In genomic region chr18:6414118-6414722, GRCh38 we compare ENCODE assay signal across 9 cellular contexts. TPM values are rescaled to one million over a fixed set of nuclear protein-coding genes. Genes with fewer than 3 reads are reported as not detected.
DNase-seq lines count a peak whose midpoint lies in the region; ATAC-seq and TF ChIP-seq lines count a peak whose summit lies in the region.
"Had no signal": no experiment of that assay in that cellular context is flagged by ENCODE, and none has a peak within 500 bp of the region (broad histone marks: within the 10 kb centered on the region; RNA-seq: fewer than 3 reads in every experiment).

No MANE protein-coding gene starts in this region.

- no peaks in the 10 kb centered on the region for H3K36me3 ChIP-seq in duodenal mucosa (ENCODE audit: control insufficient read depth in 1 of 2, insufficient read depth in 2 of 2, low read length in 2 of 2)
- no peaks in the 10 kb centered on the region for H3K36me3 ChIP-seq in lung (ENCODE audit: control insufficient read depth in 2 of 2, insufficient read depth in 2 of 2, low read length in 2 of 2)

- H3K4me1 ChIP-seq in duodenal mucosa (ENCODE audit: control insufficient read depth in 1 of 2, insufficient read depth in 2 of 2, low read length in 2 of 2) (peaks cover 5 to 12% of the 10 kb centered on the region in 2 donors), lung (ENCODE audit: control insufficient read depth in 2 of 2, insufficient read depth in 2 of 2, low read length in 2 of 2) (peaks cover 2 to 5% of the 10 kb centered on the region in 2 donors)

- TF ChIP-seq CTCF in lung (IDR thresholded peaks at IDR 0.05; ENCODE audit: control extremely low read depth, extremely low read depth), result peak; percentile 0

- H3K4me3 ChIP-seq in duodenal mucosa (ENCODE audit: low read depth in 1 of 2, low read length in 2 of 2), result peak overlapping the region; percentile 65 to 84
- peak overlapping the region; percentile 81 for H3K4me3 ChIP-seq in lung

- peak; percentile 58 for DNase-seq in NCI-H748 (lab: John Stamatoyannopoulos, UW; ENCODE audit: unreplicated experiment)
- no peak for DNase-seq in NCI-H748 treated with DMSO at 0.1 percent for 48 hours (lab: John Stamatoyannopoulos, UW)
- DNase-seq in lung (ENCODE audit: low spot score), result peak; percentile 72
- DNase-seq in stimulated activated CD8-positive, alpha-beta memory T cell treated with anti-CD3 and anti-CD28 coated beads, Interleukin-2, amount 100 ng/mL, for 1 hour (ENCODE audit: low read depth in 2 of 2), result peak; percentile 6 to 8
- no peak for DNase-seq in UCSD-AML1 (lab: John Stamatoyannopoulos, UW; ENCODE audit: unreplicated experiment)

- H3K27me3 ChIP-seq in duodenal mucosa (ENCODE audit: control insufficient read depth in 1 of 2, insufficient read depth in 2 of 2, low read length in 2 of 2) (no peaks in the 10 kb centered on the region), lung (ENCODE audit: control insufficient read depth, insufficient read depth) (no peaks in the 10 kb centered on the region)

- WGBS in lung, 2 donors, result 1% methylated on average over 48 to 68 of the region's 68 CpGs

- H3K27ac ChIP-seq in duodenal mucosa (ENCODE audit: low read depth, low read length), result peak overlapping the region; percentile 77
- H3K27ac ChIP-seq in lung (ENCODE audit: low read depth in 1 of 2, low read length in 1 of 2), result peak overlapping the region; percentile 71 to 89

- ATAC-seq in HG02885 (IDR thresholded peaks at IDR 0.05; ENCODE audit: poor library complexity, unreplicated experiment), result peak; percentile 87
- peak; percentile 77 for ATAC-seq in SK-N-SH treated with all-trans-retinoic acid at 6 μM for 48 hours
- peak; percentile 85 for ATAC-seq in lung (ENCODE audit: insufficient read depth, low FRiP score)
- ATAC-seq: CD8-positive, alpha-beta T cell had no signal

- no peaks in the 10 kb centered on the region for H3K9me3 ChIP-seq in duodenal mucosa (ENCODE audit: control insufficient read depth in 1 of 2, low read length in 2 of 2)
- no peaks in the 10 kb centered on the region for H3K9me3 ChIP-seq in lung (ENCODE audit: control insufficient read depth in 2 of 2, insufficient read depth in 1 of 2, low read length in 1 of 2)

- peak overlapping the region; percentile 77 to 88 for H3K9ac ChIP-seq in duodenal mucosa (ENCODE audit: low read depth in 1 of 2, low read length in 2 of 2)

TF ChIP-seq in SK-N-SH treated with all-trans-retinoic acid at 6 μM for 48 hours, 23 proteins besides CTCF, POLR2A, EP300 and RAD21:
- no peak for TF ChIP-seq ZNF8 (CRISPR knock-in tag; IDR thresholded peaks at IDR 0.05)
- no peak for TF ChIP-seq ZFP30 (CRISPR knock-in tag; IDR thresholded peaks at IDR 0.05)
- TF ChIP-seq OSR1 (CRISPR knock-in tag; IDR thresholded peaks at IDR 0.05), result no peak
- no peak for TF ChIP-seq TSHZ2 (CRISPR knock-in tag; IDR thresholded peaks at IDR 0.05)
- no peak for TF ChIP-seq POU6F1 (CRISPR knock-in tag; IDR thresholded peaks at IDR 0.05; ENCODE audit: borderline replicate concordance, low read depth)
- TF ChIP-seq BACH2 (CRISPR knock-in tag; IDR thresholded peaks at IDR 0.05; ENCODE audit: borderline replicate concordance), result no peak
- TF ChIP-seq TOX (CRISPR knock-in tag; IDR thresholded peaks at IDR 0.05; ENCODE audit: borderline replicate concordance), result no peak
- TF ChIP-seq, protein P1, sequence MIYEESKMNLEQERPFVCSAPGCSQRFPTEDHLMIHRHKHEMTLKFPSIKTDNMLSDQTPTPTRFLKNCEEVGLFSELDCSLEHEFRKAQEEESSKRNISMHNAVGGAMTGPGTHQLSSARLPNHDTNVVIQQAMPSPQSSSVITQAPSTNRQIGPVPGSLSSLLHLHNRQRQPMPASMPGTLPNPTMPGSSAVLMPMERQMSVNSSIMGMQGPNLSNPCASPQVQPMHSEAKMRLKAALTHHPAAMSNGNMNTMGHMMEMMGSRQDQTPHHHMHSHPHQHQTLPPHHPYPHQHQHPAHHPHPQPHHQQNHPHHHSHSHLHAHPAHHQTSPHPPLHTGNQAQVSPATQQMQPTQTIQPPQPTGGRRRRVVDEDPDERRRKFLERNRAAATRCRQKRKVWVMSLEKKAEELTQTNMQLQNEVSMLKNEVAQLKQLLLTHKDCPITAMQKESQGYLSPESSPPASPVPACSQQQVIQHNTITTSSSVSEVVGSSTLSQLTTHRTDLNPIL (CRISPR knock-in tag; IDR thresholded peaks at IDR 0.05; ENCODE audit: low read depth), result no peak
- no peak for TF ChIP-seq SNAI2 (CRISPR knock-in tag; IDR thresholded peaks at IDR 0.05)

RNA-seq across cellular contexts. Expression of gene L3MBTL4, which starts 0.5 kb away (rescaled TPM):
- 10 to 100 TPM; 16.3 to 16.8 TPM for total RNA-seq in lung
- 1 to 10 TPM; 2.8 to 3.5 TPM for polyA plus RNA-seq in lung

Comparison
In these comparisons a context has a peak if more than half of its experiments do, and no peak if none do; other contexts are left out.
1. DNase-seq: peak in NCI-H748 (single experiment), lung (single experiment) and stimulated activated CD8-positive, alpha-beta memory T cell treated with anti-CD3 and anti-CD28 coated beads, Interleukin-2, amount 100 ng/mL, for 1 hour (2 of 2); none in NCI-H748 treated with DMSO at 0.1 percent for 48 hours (single experiment) and UCSD-AML1 (single experiment).
2. Peak in every context shown above with its lines, with median percentiles within 50 percentile points of each other: ATAC-seq.